Comparison of ENCODE assay signal across 11 cellular contexts in genomic region chrX:12007881-12008280, GRCh38.
DNase-seq lines count a peak whose midpoint lies in the region; ATAC-seq and TF ChIP-seq lines count a peak whose summit lies in the region.
"Had no signal": no experiment of that assay in that cellular context is flagged by ENCODE, and none has a peak within 500 bp of the region (broad histone marks: within the 10 kb centered on the region; RNA-seq: fewer than 3 reads in every experiment).

No MANE protein-coding gene starts in this region.

- H3K79me2 ChIP-seq in SK-N-SH (ENCODE audit: insufficient read depth) = no peaks in the 10 kb centered on the region

- ATAC-seq in effector memory CD8-positive, alpha-beta T cell (replicated peaks) = no peak
- ATAC-seq: activated CD8-positive, alpha-beta memory T cell treated with anti-CD3 and anti-CD28 coated beads, Interleukin-2, amount 10 ng/mL, durations not matched to agents 7 days and 5 days had no signal

- no peak for TF ChIP-seq CTCF in Calu3 (IDR thresholded peaks at IDR 0.05; ENCODE audit: unreplicated experiment)
- no peak for TF ChIP-seq CTCF in SK-N-SH (IDR thresholded peaks at IDR 0.05)

- H2AFZ ChIP-seq in SK-N-SH (ENCODE audit: low read depth) = no peak overlapping the region; the same call in 1 of the 2 replicates

- no peaks in the 10 kb centered on the region for H3K9me3 ChIP-seq in SK-N-SH

- no peaks in the 10 kb centered on the region for H4K20me1 ChIP-seq in SK-N-SH (ENCODE audit: insufficient read depth)

- 0 out of 2 replicates have a peak overlapping the region, but pooled peaks have one; percentile 31 for H3K4me2 ChIP-seq in SK-N-SH

- intact Hi-C loops in Calu3 (cut with micrococcal nuclease; ENCODE audit: unreplicated experiment) = loop anchor here (5.0 kb wide), 1 partner anchor 41 kb away; no protein-coding TSS in a partner anchor

- no peak for TF ChIP-seq RAD21 in SK-N-SH (IDR thresholded peaks at IDR 0.05; ENCODE audit: low read length)

- H3K36me3 Mint-ChIP-seq in Calu3 (ENCODE audit: insufficient read depth, unreplicated experiment) = peaks cover 5% of the 10 kb centered on the region
- no peaks in the 10 kb centered on the region for H3K36me3 Mint-ChIP-seq in effector memory CD8-positive, alpha-beta T cell (ENCODE audit: insufficient read depth)
- H3K36me3 Mint-ChIP-seq: activated CD8-positive, alpha-beta memory T cell treated with anti-CD3 and anti-CD28 coated beads, Interleukin-2, amount 10 ng/mL, durations not matched to agents 7 days and 5 days had no signal

- H3K9me3 Mint-ChIP-seq in Calu3 (ENCODE audit: low read depth, unreplicated experiment) = no peaks in the 10 kb centered on the region
- H3K9me3 Mint-ChIP-seq in effector memory CD8-positive, alpha-beta T cell = no peaks in the 10 kb centered on the region

- CTCF ChIA-PET in Calu3 (lab: Charles Lee) (no interaction called here), SK-N-SH (lab: Yijun Ruan, JAX) (no interaction called here)

- TF ChIP-seq EP300 in SK-N-SH (IDR thresholded peaks at IDR 0.05; ENCODE audit: borderline replicate concordance in 1 of 2, low read depth in 1 of 2, low read length in 1 of 2) = peak in 1 of 2 experiments; percentile 59; a peak in 1 of 4 replicates

- H3K4me3 Mint-ChIP-seq in Calu3 (ENCODE audit: low read depth, unreplicated experiment) = no peak overlapping the region
- H3K4me3 Mint-ChIP-seq in effector memory CD8-positive, alpha-beta T cell = no peak overlapping the region
- H3K4me3 Mint-ChIP-seq: activated CD8-positive, alpha-beta memory T cell treated with anti-CD3 and anti-CD28 coated beads, Interleukin-2, amount 10 ng/mL, durations not matched to agents 7 days and 5 days had no signal

- H3K9ac ChIP-seq in SK-N-SH = no peak overlapping the region

- peak overlapping the region in 1 of 2 experiments; percentile 58; a peak in 2 of 4 replicates for H3K27ac ChIP-seq in SK-N-SH (ENCODE audit: low read depth in 2 of 2, low read length in 1 of 2)

- H3K9me2 ChIP-seq in SK-N-SH = no peaks in the 10 kb centered on the region

- peaks cover 9% of the 10 kb centered on the region for H3F3A ChIP-seq in SK-N-SH (replicated peaks; ENCODE audit: insufficient read depth)

- H3K27me3 Mint-ChIP-seq in Calu3 (ENCODE audit: unreplicated experiment) = no peaks in the 10 kb centered on the region
- no peaks in the 10 kb centered on the region for H3K27me3 Mint-ChIP-seq in effector memory CD8-positive, alpha-beta T cell
- H3K27me3 Mint-ChIP-seq: activated CD8-positive, alpha-beta memory T cell treated with anti-CD3 and anti-CD28 coated beads, Interleukin-2, amount 10 ng/mL, durations not matched to agents 7 days and 5 days had no signal

- WGBS in SK-N-SH (ENCODE audit: low lambda C conversion rate) = 5% methylated on average over 2 of the region's 2 CpGs

- no peaks in the 10 kb centered on the region for H3K27me3 ChIP-seq in SK-N-SH (ENCODE audit: insufficient read depth)

- peaks cover 0 to 4% of the 10 kb centered on the region in 2 experiments; a peak in 1 of 4 replicates for H3K4me1 ChIP-seq in SK-N-SH (ENCODE audit: control insufficient read depth in 1 of 2, insufficient read depth in 2 of 2, low read depth in 1 of 2, low read length in 1 of 2)

- no peaks in the 10 kb centered on the region for H3K36me3 ChIP-seq in SK-N-SH (replicated peaks in 1 of 2; ENCODE audit: control insufficient read depth in 1 of 2, insufficient read depth in 2 of 2, low read length in 1 of 2)

- H3K4me1 Mint-ChIP-seq in Calu3 (ENCODE audit: low read depth, unreplicated experiment) = peaks cover 49% of the 10 kb centered on the region
- no peaks in the 10 kb centered on the region for H3K4me1 Mint-ChIP-seq in effector memory CD8-positive, alpha-beta T cell (ENCODE audit: low read depth in 2 of 2)

- BruUV-seq in Calu3 (replicated peaks; lab: Mats Ljungman, UMichigan) = no TSS peak

- DNase-seq in Calu3 = peak; percentile 56
- DNase-seq in H4 (ENCODE audit: low spot score) = peak; percentile 75
- no peak for DNase-seq in SK-N-SH
- DNase-seq in iris pigment epithelial cell (ENCODE audit: low read depth) = peak; percentile 85
- DNase-seq in effector memory CD8-positive, alpha-beta T cell = no peak
- DNase-seq in DMS 273 (lab: John Stamatoyannopoulos, UW; ENCODE audit: unreplicated experiment) = no peak
- DNase-seq in NCI-H2171 treated with DMSO at 0.1 percent for 48 hours (lab: John Stamatoyannopoulos, UW) = no peak
- DNase-seq in NCI-H774 (lab: John Stamatoyannopoulos, UW) = no peak
- DNase-seq: activated CD8-positive, alpha-beta memory T cell treated with anti-CD3 and anti-CD28 coated beads, Interleukin-2, amount 10 ng/mL, durations not matched to agents 7 days and 5 days; NCI-H187; posterior cingulate gyrus had no signal

- POLR2A ChIA-PET in SK-N-SH (lab: Yijun Ruan, JAX) = no interaction called here

- no peak overlapping the region for H3K4me3 ChIP-seq in SK-N-SH (ENCODE audit: low read depth in 2 of 2, low read length in 1 of 2)

- H3K27ac Mint-ChIP-seq in Calu3 (ENCODE audit: unreplicated experiment) = peak overlapping the region; percentile 6
- H3K27ac Mint-ChIP-seq in effector memory CD8-positive, alpha-beta T cell = no peak overlapping the region
- H3K27ac Mint-ChIP-seq: activated CD8-positive, alpha-beta memory T cell treated with anti-CD3 and anti-CD28 coated beads, Interleukin-2, amount 10 ng/mL, durations not matched to agents 7 days and 5 days had no signal

TF ChIP-seq in SK-N-SH, 30 proteins besides CTCF, POLR2A, EP300 and RAD21 (continues in another document):
- TF ChIP-seq JUND (IDR thresholded peaks at IDR 0.05) (peak; percentile 66; the same call in 1 of the 2 replicates), POLR2AphosphoS5 (IDR thresholded peaks at IDR 0.05; ENCODE audit: low read depth, low read length) (peak; percentile 37; the same call in 1 of the 2 replicates), ZBTB33 (IDR thresholded peaks at IDR 0.05; ENCODE audit: borderline replicate concordance, low read depth) (no peak), FOXM1 (IDR thresholded peaks at IDR 0.05; ENCODE audit: low read depth) (no peak), MEF2A (IDR thresholded peaks at IDR 0.05; ENCODE audit: borderline replicate concordance, low read depth) (no peak), RXRA (IDR thresholded peaks at IDR 0.05; ENCODE audit: borderline replicate concordance, low read depth) (peak; percentile 45; the same call in 1 of the 2 replicates), SIN3A (IDR thresholded peaks at IDR 0.05; ENCODE audit: borderline replicate concordance, low read depth, low read length) (no peak), GATA2 (CRISPR knock-in tag; IDR thresholded peaks at IDR 0.05) (no peak), SMC3 (IDR thresholded peaks at IDR 0.05; ENCODE audit: low read depth, low read length) (no peak), FOXJ3 (CRISPR knock-in tag; IDR thresholded peaks at IDR 0.05) (no peak), NFIC (IDR thresholded peaks at IDR 0.05; ENCODE audit: borderline replicate concordance) (peak; percentile 83), MXI1 (IDR thresholded peaks at IDR 0.05; ENCODE audit: low read depth, low read length) (no peak), PBX3 (IDR thresholded peaks at IDR 0.05) (peak; percentile 71), IRF3 (IDR thresholded peaks at IDR 0.05; ENCODE audit: low read depth, low read length) (no peak), ELF1 (IDR thresholded peaks at IDR 0.05) (0 out of 2 replicates have a peak, but pooled peaks have one; percentile 32), GABPA (IDR thresholded peaks at IDR 0.05; ENCODE audit: low read depth) (no peak), MAX (IDR thresholded peaks at IDR 0.05; ENCODE audit: low read depth) (no peak)

Comparison
In these comparisons a context has a peak if more than half of its experiments do, and no peak if none do; other contexts are left out.
1. DNase-seq: peak in Calu3 (single experiment), H4 (single experiment) and iris pigment epithelial cell (single experiment); none in SK-N-SH (single experiment), effector memory CD8-positive, alpha-beta T cell (0 of 3), DMS 273 (single experiment), NCI-H2171 treated with DMSO at 0.1 percent for 48 hours (single experiment) and NCI-H774 (single experiment).